ENCODE assay signal across 25 cellular contexts in genomic region chr12:124424516-124424905, GRCh38.
DNase-seq lines count a peak whose midpoint lies in the region; ATAC-seq and TF ChIP-seq lines count a peak whose summit lies in the region.
"Had no signal": no experiment of that assay in that cellular context is flagged by ENCODE, and none has a peak within 500 bp of the region (broad histone marks: within the 10 kb centered on the region; RNA-seq: fewer than 3 reads in every experiment).

No MANE protein-coding gene starts in this region.

- 90% methylated on average over 10 of the region's 10 CpGs; no CpG with 5 or more reads in 1 of the 2 donors for WGBS in transverse colon (ENCODE audit: low coverage in 1 of 2), 2 donors

- peaks cover 21% of the 10 kb centered on the region for H3K4me1 ChIP-seq in neural progenitor cell
- peaks cover 43 to 72% (median 57%) of the 10 kb centered on the region in 4 donors for H3K4me1 ChIP-seq in transverse colon

- no peak overlapping the region for H2AFZ ChIP-seq in neural progenitor cell (replicated peaks)

- intact Hi-C loops in activated naive CD4-positive, alpha-beta T cell treated with anti-CD3 and anti-CD28 coated beads for 36 hours (cut with micrococcal nuclease): no loop called here
- intact Hi-C loops in transverse colon (cut with DNase I; ENCODE audit: low total_unique reads): loop anchor here (5.0 kb wide), 2 partner anchors 33 to 37 kb away; no protein-coding TSS in a partner anchor
- intact Hi-C loops in CD4-positive, alpha-beta T cell (cut with DNase I, micrococcal nuclease): no loop called here

- no peak for ATAC-seq in CD4-positive, alpha-beta T cell (ENCODE audit: poor library complexity)
- ATAC-seq: activated naive CD4-positive, alpha-beta T cell treated with anti-CD3 and anti-CD28 coated beads, Interleukin-2, amount 50 U/mL, for 72 hours; naive thymus-derived CD8-positive, alpha-beta T cell; stimulated activated memory B cell treated with anti-CD40 and anti-IgM and Interleukin-4, amounts not matched to agents 10 μg/mL and 1 μg/mL and 100 μg/mL, for 72 hours had no signal

- H3K27ac ChIP-seq in coronary artery (peak overlapping the region; percentile 93 to 97), neural progenitor cell (no peak overlapping the region), transverse colon (peak overlapping the region; percentile 93 to 98 (median 98))
- no peak overlapping the region for H3K27ac ChIP-seq in CD4-positive, alpha-beta T cell (ENCODE audit: low read depth, low read length)

- H3K36me3 Mint-ChIP-seq in activated naive CD4-positive, alpha-beta T cell treated with anti-CD3 and anti-CD28 coated beads, Interleukin-2, amount 10 ng/mL, durations not matched to agents 7 days and 5 days: peaks cover 26% of the 10 kb centered on the region
- H3K36me3 Mint-ChIP-seq in activated naive CD4-positive, alpha-beta T cell treated with anti-CD3 and anti-CD28 coated beads for 36 hours (ENCODE audit: low read depth): peaks cover 25% of the 10 kb centered on the region
- peaks cover 23% of the 10 kb centered on the region for H3K36me3 Mint-ChIP-seq in neural progenitor cell
- peaks cover 67% of the 10 kb centered on the region for H3K36me3 Mint-ChIP-seq in CD4-positive, alpha-beta T cell (ENCODE audit: low read depth)

- no peaks in the 10 kb centered on the region for H3F3A ChIP-seq in neural progenitor cell (ENCODE audit: low read depth)

- H3K9ac ChIP-seq in neural progenitor cell: no peak overlapping the region

- in situ Hi-C loops in transverse colon (cut with MboI; ENCODE audit: low pct_ligation_motif_present in 1 of 4, low pct_unique_long_range_greater_than_20kb in 1 of 4, low sequenced_read_pairs in 3 of 4): loop anchor here in 1 of 4 donors (25.0 kb wide), 1 partner anchor 338 kb away; no protein-coding TSS in a partner anchor

- POLR2A ChIA-PET in CD4-positive, alpha-beta T cell (lab: Charles Lee): no interaction called here

- H4K20me1 ChIP-seq in neural progenitor cell (ENCODE audit: low read depth): peaks cover 17% of the 10 kb centered on the region

- H3K4me3 ChIP-seq in coronary artery (no peak overlapping the region), neural progenitor cell (no peak overlapping the region), transverse colon (no peak overlapping the region)
- H3K4me3 ChIP-seq: esophagus squamous epithelium, MG63, SJCRH30, testis had no signal

- H3K27me3 ChIP-seq in neural progenitor cell (no peaks in the 10 kb centered on the region), transverse colon (no peaks in the 10 kb centered on the region)
- H3K27me3 ChIP-seq in CD4-positive, alpha-beta T cell (ENCODE audit: control insufficient read depth, insufficient read depth, low read length): no peaks in the 10 kb centered on the region
- H3K27me3 ChIP-seq: esophagus squamous epithelium, MG63, SJCRH30, testis had no signal

- H3K4me2 ChIP-seq in neural progenitor cell: no peak overlapping the region

- CTCF ChIA-PET in activated naive CD4-positive, alpha-beta T cell treated with anti-CD3 and anti-CD28 coated beads, Interleukin-2, amount 10 ng/mL, durations not matched to agents 7 days and 5 days (lab: Charles Lee): no interaction called here
- CTCF ChIA-PET in activated naive CD4-positive, alpha-beta T cell treated with anti-CD3 and anti-CD28 coated beads for 36 hours (lab: Charles Lee): no interaction called here
- CTCF ChIA-PET in CD4-positive, alpha-beta T cell (lab: Charles Lee): interaction anchor here (1.0 kb wide), 1 partner anchor 25 kb away, joined by 3 read pairs; no protein-coding TSS in a partner anchor

- H3K79me2 ChIP-seq in neural progenitor cell (ENCODE audit: low read depth): no peaks in the 10 kb centered on the region

- H3K9me3 ChIP-seq in neural progenitor cell (ENCODE audit: low read depth): no peaks in the 10 kb centered on the region
- H3K9me3 ChIP-seq in transverse colon: no peaks in the 10 kb centered on the region
- no peaks in the 10 kb centered on the region for H3K9me3 ChIP-seq in CD4-positive, alpha-beta T cell (ENCODE audit: control insufficient read depth, low read length)
- H3K9me3 ChIP-seq: esophagus squamous epithelium, MG63, SJCRH30, testis had no signal

- DNase-seq in activated naive CD4-positive, alpha-beta T cell treated with anti-CD3 and anti-CD28 coated beads, Interleukin-2, amount 10 ng/mL, durations not matched to agents 7 days and 5 days: no peak
- no peak for DNase-seq in activated naive CD4-positive, alpha-beta T cell treated with anti-CD3 and anti-CD28 coated beads for 36 hours
- no peak for DNase-seq in coronary artery (ENCODE audit: low spot score)
- no peak for DNase-seq in neural progenitor cell (ENCODE audit: low spot score)
- no peak for DNase-seq in transverse colon
- DNase-seq in CD4-positive, alpha-beta T cell: no peak
- DNase-seq in amygdala (lab: John Stamatoyannopoulos, UW): no peak
- no peak for DNase-seq in erythroblast (lab: John Stamatoyannopoulos, UW)
- DNase-seq: activated CD4-positive, alpha-beta T cell treated with anti-CD3 and anti-CD28 coated beads for 4 hours; cerebellar nuclear complex; COR-L47; DND-41; effector CD8-positive, alpha-beta T cell; esophagus squamous epithelium; mesendoderm; MG63; NCI-H1417 treated with DMSO at 0.1 percent for 48 hours; NCI-H2107; NCI-H446 treated with DMSO at 0.1 percent for 48 hours; SJCRH30; stimulated activated CD4-positive, alpha-beta T cell treated with anti-CD3 and anti-CD28 coated beads, Interleukin-2, amount 100 ng/mL, for 24 hours; testis had no signal

- H3K27ac Mint-ChIP-seq in activated naive CD4-positive, alpha-beta T cell treated with anti-CD3 and anti-CD28 coated beads, Interleukin-2, amount 10 ng/mL, durations not matched to agents 7 days and 5 days: peak overlapping the region; percentile 21
- no peak overlapping the region for H3K27ac Mint-ChIP-seq in activated naive CD4-positive, alpha-beta T cell treated with anti-CD3 and anti-CD28 coated beads for 36 hours
- H3K27ac Mint-ChIP-seq in neural progenitor cell: peak overlapping the region; percentile 53
- H3K27ac Mint-ChIP-seq in CD4-positive, alpha-beta T cell: no peak overlapping the region
- H3K27ac Mint-ChIP-seq: stimulated activated memory B cell treated with anti-CD40 and anti-IgM and Interleukin-4, amounts not matched to agents 10 μg/mL and 1 μg/mL and 100 μg/mL, for 72 hours had no signal

- TF ChIP-seq CTCF in coronary artery (IDR thresholded peaks at IDR 0.05): no peak
- no peak for TF ChIP-seq CTCF in neural progenitor cell (IDR thresholded peaks at IDR 0.05)
- TF ChIP-seq CTCF in transverse colon (IDR thresholded peaks at IDR 0.05): no peak
- TF ChIP-seq CTCF in CD4-positive, alpha-beta T cell (IDR thresholded peaks at IDR 0.05): no peak

- no peaks in the 10 kb centered on the region for H3K4me1 Mint-ChIP-seq in activated naive CD4-positive, alpha-beta T cell treated with anti-CD3 and anti-CD28 coated beads, Interleukin-2, amount 10 ng/mL, durations not matched to agents 7 days and 5 days
- H3K4me1 Mint-ChIP-seq in activated naive CD4-positive, alpha-beta T cell treated with anti-CD3 and anti-CD28 coated beads for 36 hours (ENCODE audit: low read depth): no peaks in the 10 kb centered on the region
- H3K4me1 Mint-ChIP-seq in neural progenitor cell: peaks cover 38% of the 10 kb centered on the region
- no peaks in the 10 kb centered on the region for H3K4me1 Mint-ChIP-seq in CD4-positive, alpha-beta T cell (ENCODE audit: low read depth)
- H3K4me1 Mint-ChIP-seq: stimulated activated memory B cell treated with anti-CD40 and anti-IgM and Interleukin-4, amounts not matched to agents 10 μg/mL and 1 μg/mL and 100 μg/mL, for 72 hours had no signal

- TF ChIP-seq EP300 in transverse colon (IDR thresholded peaks at IDR 0.05; ENCODE audit: low read depth): no peak

- no peak for TF ChIP-seq POLR2A in transverse colon (IDR thresholded peaks at IDR 0.05)
- no peak for TF ChIP-seq POLR2A in erythroblast (IDR thresholded peaks at IDR 0.05; ENCODE audit: low read length)

- no peaks in the 10 kb centered on the region for H3K36me3 ChIP-seq in neural progenitor cell
- H3K36me3 ChIP-seq in transverse colon: peaks cover 0 to 9% (median 6%) of the 10 kb centered on the region in 4 donors

- H3K27me3 Mint-ChIP-seq in activated naive CD4-positive, alpha-beta T cell treated with anti-CD3 and anti-CD28 coated beads, Interleukin-2, amount 10 ng/mL, durations not matched to agents 7 days and 5 days: no peaks in the 10 kb centered on the region
- no peaks in the 10 kb centered on the region for H3K27me3 Mint-ChIP-seq in activated naive CD4-positive, alpha-beta T cell treated with anti-CD3 and anti-CD28 coated beads for 36 hours (ENCODE audit: low read depth)
- peaks cover 7% of the 10 kb centered on the region for H3K27me3 Mint-ChIP-seq in neural progenitor cell (ENCODE audit: insufficient read depth, low read depth)
- H3K27me3 Mint-ChIP-seq in CD4-positive, alpha-beta T cell: no peaks in the 10 kb centered on the region
- H3K27me3 Mint-ChIP-seq: naive thymus-derived CD8-positive, alpha-beta T cell; stimulated activated memory B cell treated with anti-CD40 and anti-IgM and Interleukin-4, amounts not matched to agents 10 μg/mL and 1 μg/mL and 100 μg/mL, for 72 hours had no signal

- no peaks in the 10 kb centered on the region for H3K9me3 Mint-ChIP-seq in activated naive CD4-positive, alpha-beta T cell treated with anti-CD3 and anti-CD28 coated beads, Interleukin-2, amount 10 ng/mL, durations not matched to agents 7 days and 5 days
- no peaks in the 10 kb centered on the region for H3K9me3 Mint-ChIP-seq in activated naive CD4-positive, alpha-beta T cell treated with anti-CD3 and anti-CD28 coated beads for 36 hours
- no peaks in the 10 kb centered on the region for H3K9me3 Mint-ChIP-seq in neural progenitor cell
- no peaks in the 10 kb centered on the region for H3K9me3 Mint-ChIP-seq in CD4-positive, alpha-beta T cell
- H3K9me3 Mint-ChIP-seq: activated naive CD4-positive, alpha-beta T cell treated with anti-CD3 and anti-CD28 coated beads, Interleukin-2, amount 50 U/mL, for 72 hours; naive thymus-derived CD8-positive, alpha-beta T cell; stimulated activated memory B cell treated with anti-CD40 and anti-IgM and Interleukin-4, amounts not matched to agents 10 μg/mL and 1 μg/mL and 100 μg/mL, for 72 hours had no signal

- no peak overlapping the region for H3K4me3 Mint-ChIP-seq in activated naive CD4-positive, alpha-beta T cell treated with anti-CD3 and anti-CD28 coated beads, Interleukin-2, amount 10 ng/mL, durations not matched to agents 7 days and 5 days
- H3K4me3 Mint-ChIP-seq in activated naive CD4-positive, alpha-beta T cell treated with anti-CD3 and anti-CD28 coated beads for 36 hours: no peak overlapping the region
- H3K4me3 Mint-ChIP-seq in neural progenitor cell: no peak overlapping the region
- no peak overlapping the region for H3K4me3 Mint-ChIP-seq in CD4-positive, alpha-beta T cell
- H3K4me3 Mint-ChIP-seq: stimulated activated memory B cell treated with anti-CD40 and anti-IgM and Interleukin-4, amounts not matched to agents 10 μg/mL and 1 μg/mL and 100 μg/mL, for 72 hours had no signal

Comparison
In these comparisons a context has a peak if more than half of its experiments do, and no peak if none do; other contexts are left out.
1. H3K27ac Mint-ChIP-seq: peak in activated naive CD4-positive, alpha-beta T cell treated with anti-CD3 and anti-CD28 coated beads, Interleukin-2, amount 10 ng/mL, durations not matched to agents 7 days and 5 days (single experiment) and neural progenitor cell (single experiment); none in activated naive CD4-positive, alpha-beta T cell treated with anti-CD3 and anti-CD28 coated beads for 36 hours (single experiment) and CD4-positive, alpha-beta T cell (single experiment).
2. H3K27ac ChIP-seq: peak in coronary artery (2 of 2) and transverse colon (4 of 4); none in neural progenitor cell (single experiment) and CD4-positive, alpha-beta T cell (single experiment).